8 cellular contexts compared by ENCODE assay signal in the genomic region with DNA sequence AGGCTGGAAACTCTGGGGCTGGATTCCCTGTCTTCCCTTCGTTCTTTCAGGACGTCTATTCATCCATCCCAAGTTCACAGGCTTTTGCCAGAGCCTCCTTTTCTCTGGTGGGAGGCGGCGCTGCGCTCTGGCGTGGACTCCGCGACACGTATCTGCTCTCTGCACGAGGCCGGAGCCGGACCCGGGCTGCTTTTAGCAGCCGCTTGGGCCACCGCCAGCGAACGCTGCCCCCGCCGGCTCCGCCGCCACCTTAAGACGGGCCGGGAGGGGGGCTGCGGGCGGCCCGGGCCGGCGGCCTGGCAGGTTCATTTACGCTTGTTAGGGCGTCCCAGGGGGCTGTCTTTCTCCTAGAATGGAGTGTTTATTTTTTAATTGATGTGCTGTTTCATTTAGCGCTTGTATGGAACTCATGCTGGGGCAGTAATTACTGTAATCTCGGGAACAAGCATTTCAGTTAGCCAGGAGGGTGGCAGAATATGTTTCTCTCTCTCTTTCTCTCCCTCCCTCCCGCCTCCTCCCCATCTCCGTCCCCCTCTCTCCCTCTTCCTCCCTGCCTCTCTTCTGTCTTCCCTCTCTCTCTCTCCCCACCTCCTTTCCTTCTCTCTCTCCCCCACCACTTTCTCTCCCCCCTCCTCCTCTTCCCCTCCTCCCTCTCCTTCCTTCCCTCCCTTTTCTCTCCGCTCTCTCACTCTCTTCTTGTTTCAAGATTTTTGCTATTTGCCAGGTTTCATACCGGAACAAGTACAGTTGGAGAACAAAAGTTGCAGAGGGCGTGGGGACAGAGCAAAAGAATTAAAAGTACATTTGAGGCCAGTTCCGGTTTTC. TPM values are rescaled to one million over a fixed set of nuclear protein-coding genes. Genes with fewer than 3 reads are reported as not detected.
A peak's percentile ranks its signal among the peaks of the same experiment; 100 is the strongest.
DNase-seq lines count a peak whose midpoint lies in the region; ATAC-seq lines count a peak whose summit lies in the region.

No MANE protein-coding gene starts in this region.

- peaks cover 42% of the 10 kb centered on the region for H3K27me3 ChIP-seq in iPS-20b (ENCODE audit: insufficient read depth, low read length)

- no peaks in the 10 kb centered on the region for H3K9me3 Mint-ChIP-seq in activated CD4-positive, alpha-beta T cell treated with anti-CD3 and anti-CD28 coated beads, Interleukin-2, amount 10 ng/mL, durations not matched to agents 24 days and 14 days

- in situ Hi-C loops in T47D (cut with HindIII; ENCODE audit: low pct_unique_long_range_greater_than_20kb, low sequenced_read_pairs), result no loop called here

- H3K4me1 ChIP-seq in iPS-20b (ENCODE audit: insufficient read depth, low read length), result peaks cover under 1% of the 10 kb centered on the region; the same call in 1 of the 2 replicates

- no peaks in the 10 kb centered on the region for H3K36me3 Mint-ChIP-seq in activated CD4-positive, alpha-beta T cell treated with anti-CD3 and anti-CD28 coated beads, Interleukin-2, amount 10 ng/mL, durations not matched to agents 24 days and 14 days (ENCODE audit: low read depth)

- no peak for ATAC-seq in GM21381 (IDR thresholded peaks at IDR 0.05; ENCODE audit: unreplicated experiment)

- H3K27me3 Mint-ChIP-seq in activated CD4-positive, alpha-beta T cell treated with anti-CD3 and anti-CD28 coated beads, Interleukin-2, amount 10 ng/mL, durations not matched to agents 24 days and 14 days, result peaks cover 55% of the 10 kb centered on the region

- intact Hi-C loops in activated CD4-positive, alpha-beta T cell treated with anti-CD3 and anti-CD28 coated beads, Interleukin-2, amount 10 ng/mL, durations not matched to agents 24 days and 14 days (cut with micrococcal nuclease), result loop anchor here (5.0 kb wide), 2 partner anchors 521 to 1239 kb away; no protein-coding TSS in a partner anchor

- DNase-seq in activated CD4-positive, alpha-beta T cell treated with anti-CD3 and anti-CD28 coated beads, Interleukin-2, amount 10 ng/mL, durations not matched to agents 24 days and 14 days, result peak; percentile 61
- no peak for DNase-seq in activated CD4-positive, alpha-beta T cell treated with anti-CD3 and anti-CD28 coated beads for 48 hours
- peak; percentile 39 for DNase-seq in OCI-M1 (lab: John Stamatoyannopoulos, UW)
- peak; percentile 29 to 62 for DNase-seq in T47D (ENCODE audit: low read depth in 1 of 2, low spot score in 1 of 2)
- DNase-seq in retina, result peak; percentile 91
- DNase-seq in NCI-H187 treated with DMSO at 0.1 percent for 48 hours (lab: John Stamatoyannopoulos, UW), result no peak

- H3K27ac ChIP-seq in iPS-20b (ENCODE audit: low read length), result no peak overlapping the region

- no peaks in the 10 kb centered on the region for H3K36me3 ChIP-seq in iPS-20b (ENCODE audit: insufficient read depth, low read depth, low read length)

- H3K4me3 Mint-ChIP-seq in activated CD4-positive, alpha-beta T cell treated with anti-CD3 and anti-CD28 coated beads, Interleukin-2, amount 10 ng/mL, durations not matched to agents 24 days and 14 days, result peak overlapping the region; percentile 82

- no peak overlapping the region for H3K27ac Mint-ChIP-seq in activated CD4-positive, alpha-beta T cell treated with anti-CD3 and anti-CD28 coated beads, Interleukin-2, amount 10 ng/mL, durations not matched to agents 24 days and 14 days

- peaks cover 11% of the 10 kb centered on the region for H3K4me1 Mint-ChIP-seq in activated CD4-positive, alpha-beta T cell treated with anti-CD3 and anti-CD28 coated beads, Interleukin-2, amount 10 ng/mL, durations not matched to agents 24 days and 14 days

- H3K9me3 ChIP-seq in iPS-20b (ENCODE audit: insufficient read depth, low read depth, low read length), result no peaks in the 10 kb centered on the region

- H3K9ac ChIP-seq in iPS-20b (ENCODE audit: low read depth, low read length), result peak overlapping the region; percentile 63; the same call in 1 of the 2 replicates

- H3K4me3 ChIP-seq in iPS-20b (ENCODE audit: low read length), result peak overlapping the region; percentile 80

RNA-seq across cellular contexts. Expression of a gene that starts 1.3 kb away (rescaled TPM):
- total RNA-seq in activated CD4-positive, alpha-beta T cell treated with anti-CD3 and anti-CD28 coated beads, Interleukin-2, amount 10 ng/mL, durations not matched to agents 24 days and 14 days, result 0.38 and 0.56 TPM in 2 replicates

RNA-seq across cellular contexts. Expression of a gene that starts 38.2 kb away (rescaled TPM):
- not detected in 2 replicates for total RNA-seq in activated CD4-positive, alpha-beta T cell treated with anti-CD3 and anti-CD28 coated beads, Interleukin-2, amount 10 ng/mL, durations not matched to agents 24 days and 14 days

Comparison
In these comparisons a context has a peak if more than half of its experiments do, and no peak if none do; other contexts are left out.
1. DNase-seq: peak in activated CD4-positive, alpha-beta T cell treated with anti-CD3 and anti-CD28 coated beads, Interleukin-2, amount 10 ng/mL, durations not matched to agents 24 days and 14 days (single experiment), OCI-M1 (single experiment), T47D (2 of 2) and retina (single experiment); none in activated CD4-positive, alpha-beta T cell treated with anti-CD3 and anti-CD28 coated beads for 48 hours (single experiment) and NCI-H187 treated with DMSO at 0.1 percent for 48 hours (single experiment).